ENCODE assay signal across 8 cellular contexts in genomic region chr11:77819411-77819920, GRCh38. TPM values are rescaled to one million over a fixed set of nuclear protein-coding genes. Genes with fewer than 3 reads are reported as not detected.
DNase-seq lines count a peak whose midpoint lies in the region; ATAC-seq and TF ChIP-seq lines count a peak whose summit lies in the region.

No MANE protein-coding gene starts in this region.

- peaks cover 4% of the 10 kb centered on the region for H3K9me3 Mint-ChIP-seq in activated T-cell treated with anti-CD3 and anti-CD28 coated beads, Interleukin-2, amount 50 U/mL, for 24 hours

- H3K4me3 Mint-ChIP-seq in activated T-cell treated with anti-CD3 and anti-CD28 coated beads, Interleukin-2, amount 50 U/mL, for 24 hours, result peak overlapping the region; percentile 97

- peaks cover 29% of the 10 kb centered on the region for H3K36me3 Mint-ChIP-seq in activated T-cell treated with anti-CD3 and anti-CD28 coated beads, Interleukin-2, amount 50 U/mL, for 24 hours (ENCODE audit: low read depth)

- POLR2A ChIA-PET in PC-3 (lab: Charles Lee; ENCODE audit: unreplicated experiment), result no interaction called here

- H3K4me2 ChIP-seq in PC-3 (ENCODE audit: low read length), result peak overlapping the region; percentile 84

- peak overlapping the region; percentile 97 for H3K4me3 ChIP-seq in PC-3 (ENCODE audit: low read length)
- peak overlapping the region; percentile 97 to 100 for H3K4me3 ChIP-seq in muscle layer of colon (ENCODE audit: low read depth in 1 of 2, low read length in 2 of 2)

- CTCF ChIA-PET in PC-3 (lab: Charles Lee), result no interaction called here

- no TSS peak for BruUV-seq in PC-3 (replicated peaks; lab: Mats Ljungman, UMichigan)

- peak overlapping the region; percentile 86 for H2AFZ ChIP-seq in PC-3 (ENCODE audit: low read length)

- H3K9ac ChIP-seq in PC-3 (ENCODE audit: low read length), result peak overlapping the region; percentile 86
- peak overlapping the region; percentile 73 for H3K9ac ChIP-seq in muscle layer of colon (ENCODE audit: low read length)

- peaks cover 60% of the 10 kb centered on the region for H3K79me2 ChIP-seq in PC-3 (ENCODE audit: low read length)

- peaks cover 9% of the 10 kb centered on the region for H4K20me1 ChIP-seq in PC-3 (ENCODE audit: low read length)

- H3K27me3 ChIP-seq in PC-3 (ENCODE audit: low read length), result no peaks in the 10 kb centered on the region
- no peaks in the 10 kb centered on the region for H3K27me3 ChIP-seq in muscle layer of colon (ENCODE audit: control insufficient read depth in 1 of 2, insufficient read depth in 2 of 2, low read length in 2 of 2)

- peak; percentile 46 for ATAC-seq in GM21717 (IDR thresholded peaks at IDR 0.05; ENCODE audit: unreplicated experiment)
- peak; percentile 52 for ATAC-seq in PC-3
- ATAC-seq in esophagus mucosa, result peak; percentile 62

- H3K27ac ChIP-seq in PC-3 (ENCODE audit: low read length) (peak overlapping the region; percentile 33), muscle layer of colon (ENCODE audit: low read depth, low read length) (peak overlapping the region; percentile 93)

- DNase-seq in DMS153 treated with DMSO at 0.1 percent for 48 hours (lab: John Stamatoyannopoulos, UW; ENCODE audit: unreplicated experiment), result peak; percentile 76
- DNase-seq in KBM-7, result peak; percentile 90
- DNase-seq in PC-3, result peak; percentile 86
- DNase-seq in activated T-cell treated with anti-CD3 and anti-CD28 coated beads, Interleukin-2, amount 50 U/mL, for 24 hours, result peak; percentile 87
- DNase-seq in stimulated activated CD8-positive, alpha-beta memory T cell treated with anti-CD3 and anti-CD28 coated beads, Interleukin-4, amount 100 ng/mL, for 48 hours, result peak; percentile 87

- H3K36me3 ChIP-seq in PC-3 (ENCODE audit: low read depth, low read length) (peaks cover 8% of the 10 kb centered on the region; the same call in 1 of the 2 replicates), muscle layer of colon (ENCODE audit: insufficient read depth, low read length) (no peaks in the 10 kb centered on the region)

- no peaks in the 10 kb centered on the region for H3F3A ChIP-seq in PC-3 (ENCODE audit: low read length, unreplicated experiment)

- H3K27ac Mint-ChIP-seq in activated T-cell treated with anti-CD3 and anti-CD28 coated beads, Interleukin-2, amount 50 U/mL, for 24 hours, result peak overlapping the region; percentile 98

- peaks cover 17% of the 10 kb centered on the region; the same call in 1 of the 2 replicates for H3K4me1 ChIP-seq in PC-3 (ENCODE audit: insufficient read depth, low read length)
- H3K4me1 ChIP-seq in muscle layer of colon (ENCODE audit: insufficient read depth, low read length), result peaks cover 22% of the 10 kb centered on the region

- H3K4me1 Mint-ChIP-seq in activated T-cell treated with anti-CD3 and anti-CD28 coated beads, Interleukin-2, amount 50 U/mL, for 24 hours (ENCODE audit: low read depth), result peaks cover 49% of the 10 kb centered on the region

- H3K9me3 ChIP-seq in PC-3 (ENCODE audit: low read length) (no peaks in the 10 kb centered on the region), muscle layer of colon (ENCODE audit: low read length) (no peaks in the 10 kb centered on the region)

- no peak for TF ChIP-seq CTCF in PC-3 (conservative IDR thresholded peaks at IDR 0.05; ENCODE audit: low read depth, low read length)

- H3K27me3 Mint-ChIP-seq in activated T-cell treated with anti-CD3 and anti-CD28 coated beads, Interleukin-2, amount 50 U/mL, for 24 hours, result no peaks in the 10 kb centered on the region

- in situ Hi-C loops in KBM-7 (cut with MboI; ENCODE audit: low pct_unique_long_range_greater_than_20kb, low sequenced_read_pairs), result no loop called here

- intact Hi-C loops in PC-3 (cut with micrococcal nuclease), result no loop called here

- no peaks in the 10 kb centered on the region for H3K9me2 ChIP-seq in PC-3 (replicated peaks; ENCODE audit: low read length)

RNA-seq across cellular contexts. Expression of gene RSF1, which starts 1.1 kb away (rescaled TPM):
- total RNA-seq in PC-3 (2014; rRNA removed) (30.0 and 58.7 TPM in 2 replicates), esophagus mucosa (17.3 TPM)

RNA-seq across cellular contexts. Expression of gene AAMDC, which starts 1.5 kb away (rescaled TPM):
- 14.4 and 18.0 TPM in 2 replicates for total RNA-seq in PC-3 (2014; rRNA removed)
- total RNA-seq in esophagus mucosa, result 9.4 TPM

Comparison
In these comparisons a context has a peak if more than half of its experiments do, and no peak if none do; other contexts are left out.
1. Peak in every context shown above with its lines: DNase-seq, ATAC-seq, H3K4me3 ChIP-seq and H3K27ac ChIP-seq.